In the genomic region with DNA sequence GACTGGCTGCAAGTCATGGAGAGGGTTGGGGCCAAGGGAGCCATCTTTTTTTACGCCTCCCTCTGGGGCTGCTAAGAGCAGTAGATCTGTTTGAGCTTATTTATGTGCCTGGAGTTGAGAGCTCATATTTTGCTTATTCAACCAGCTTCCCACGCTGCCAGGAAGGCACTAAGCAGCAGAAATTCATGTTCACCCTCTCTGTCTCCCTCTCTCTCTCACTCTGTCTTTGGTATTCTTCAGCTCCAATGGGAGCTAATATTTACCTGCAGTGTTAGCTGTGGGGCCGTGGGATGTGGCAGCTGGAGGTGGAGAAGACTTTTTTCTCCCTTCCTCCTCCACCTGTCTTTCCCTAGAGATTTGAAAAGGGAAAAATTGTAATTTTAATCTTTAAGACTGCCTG, we compare ENCODE assay signal across 37 cellular contexts. TPM values are rescaled to one million over a fixed set of nuclear protein-coding genes. Genes with fewer than 3 reads are reported as not detected.
"Had no signal": no experiment of that assay in that cellular context is flagged by ENCODE, and none has a peak within 500 bp of the region (broad histone marks: within the 10 kb centered on the region; RNA-seq: fewer than 3 reads in every experiment).

No MANE protein-coding gene starts in this region.

- H3K27me3 Mint-ChIP-seq: activated CD8-positive, alpha-beta T cell treated with anti-CD3 and anti-CD28 coated beads for 36 hours had no signal

- H3K27ac ChIP-seq: adrenal gland, body of pancreas, brain microvascular endothelial cell, breast epithelium, VCaP had no signal

- H3K36me3 Mint-ChIP-seq: activated CD4-positive, alpha-beta memory T cell treated with anti-CD3 and anti-CD28 coated beads for 36 hours; activated naive CD8-positive, alpha-beta T cell treated with anti-CD3 and anti-CD28 coated beads for 36 hours had no signal

- DNase-seq: activated B cell treated with CpG ODN at 0.5 μM for 24 hours; activated CD4-positive, alpha-beta memory T cell treated with anti-CD3 and anti-CD28 coated beads for 36 hours; activated CD4-positive, alpha-beta T cell treated with anti-CD3 and anti-CD28 coated beads for 4 hours; activated CD4-positive, alpha-beta T cell treated with anti-CD3 and anti-CD28 coated beads, Interleukin-2, amount 10 ng/mL, durations not matched to agents 24 days and 14 days; activated CD4-positive, alpha-beta T cell treated with anti-CD3 and anti-CD28 coated beads, Interleukin-2, amount 50 U/mL, for 1 hour; activated CD4-positive, alpha-beta T cell treated with anti-CD3 and anti-CD28 coated beads, Interleukin-2, amount 50 U/mL, for 4 hours; activated CD4-positive, CD25-positive, alpha-beta regulatory T cell treated with anti-CD3 and anti-CD28 coated beads, Interleukin-2, amount 50 U/mL, for 72 hours; activated CD8-positive, alpha-beta memory T cell treated with anti-CD3 and anti-CD28 coated beads, Interleukin-2, amount 50 U/mL, for 4 hours; activated CD8-positive, alpha-beta T cell treated with anti-CD3 and anti-CD28 coated beads for 36 hours; activated effector memory CD4-positive, alpha-beta T cell treated with anti-CD3 and anti-CD28 coated beads, Interleukin-2, amount 50 U/mL, for 16 hours; activated gamma-delta T cell treated with Interleukin-2 at 50 U/mL for 16 hours; activated naive CD4-positive, alpha-beta T cell; activated naive CD4-positive, alpha-beta T cell treated with anti-CD3 and anti-CD28 coated beads for 36 hours; activated naive CD4-positive, alpha-beta T cell treated with anti-CD3 and anti-CD28 coated beads, Interleukin-2, amount 50 U/mL, for 16 hours; activated naive CD8-positive, alpha-beta T cell treated with anti-CD3 and anti-CD28 coated beads for 36 hours; activated T-cell treated with anti-CD3 and anti-CD28 coated beads for 4 hours; activated T-cell treated with anti-CD3 and anti-CD28 coated beads, Interleukin-2, amount 50 U/mL, for 1 hour; activated T-cell treated with anti-CD3 and anti-CD28 coated beads, Interleukin-2, amount 50 U/mL, for 4 hours; activated T-cell treated with anti-CD3 and anti-CD28 coated beads, Interleukin-2, amount 50 U/mL, for 72 hours; adrenal gland; amniotic stem cell; aorta; body of pancreas; brain microvascular endothelial cell; cerebellar nuclear complex; T-helper 1 cell; T-helper 2 cell; T-helper 9 cell had no signal

- H3K27ac Mint-ChIP-seq: activated B cell treated with CpG ODN at 0.5 μM for 24 hours; activated CD4-positive, alpha-beta memory T cell treated with anti-CD3 and anti-CD28 coated beads for 36 hours; activated CD4-positive, alpha-beta T cell treated with anti-CD3 and anti-CD28 coated beads, Interleukin-2, amount 10 ng/mL, durations not matched to agents 24 days and 14 days; activated CD8-positive, alpha-beta T cell treated with anti-CD3 and anti-CD28 coated beads for 36 hours; activated naive CD4-positive, alpha-beta T cell treated with anti-CD3 and anti-CD28 coated beads for 36 hours; activated naive CD4-positive, alpha-beta T cell treated with anti-CD3 and anti-CD28 coated beads, Interleukin-2, amount 50 U/mL, for 72 hours; activated naive CD8-positive, alpha-beta T cell treated with anti-CD3 and anti-CD28 coated beads for 36 hours; activated T-cell treated with anti-CD3 and anti-CD28 coated beads, Interleukin-2, amount 50 U/mL, for 72 hours; activated T-helper 1 cell treated with anti-CD3 and anti-CD28 coated beads, Interleukin-12 subunit alpha, Interleukin-12 subunit beta, Interleukin-2, Interleukin-4 antibody, amounts not matched to agents 30 ng/mL and 10 ng/mL and 1 ng/mL, durations not matched to agents 14 hours and 24 hours and 36 hours; activated T-helper 17 cell treated with anti-CD3 and anti-CD28 coated beads, Interleukin-2, amount 50 U/mL, for 72 hours; T-helper 1 cell treated with Interleukin-12 subunit alpha and Interleukin-12 subunit beta and Interleukin-4 antibody, amounts not matched to agents 30 μg/mL and 1 μg/mL, for 36 hours; T-helper 2 cell treated with Interferon-gamma antibody and Interleukin-4, amounts not matched to agents 5 μg/mL and 100 μg/mL, for 36 hours had no signal

- H3K4me3 Mint-ChIP-seq: activated B cell treated with CpG ODN at 0.5 μM for 24 hours; activated CD4-positive, alpha-beta memory T cell treated with anti-CD3 and anti-CD28 coated beads for 36 hours; activated CD4-positive, alpha-beta T cell treated with anti-CD3 and anti-CD28 coated beads, Interleukin-2, amount 10 ng/mL, durations not matched to agents 24 days and 14 days; activated CD8-positive, alpha-beta T cell treated with anti-CD3 and anti-CD28 coated beads for 36 hours; activated naive CD4-positive, alpha-beta T cell treated with anti-CD3 and anti-CD28 coated beads for 36 hours; activated naive CD8-positive, alpha-beta T cell treated with anti-CD3 and anti-CD28 coated beads for 36 hours; activated T-cell treated with anti-CD3 and anti-CD28 coated beads, Interleukin-2, amount 50 U/mL, for 4 hours; activated T-cell treated with anti-CD3 and anti-CD28 coated beads, Interleukin-2, amount 50 U/mL, for 72 hours; activated T-helper 1 cell treated with anti-CD3 and anti-CD28 coated beads, Interleukin-12 subunit alpha, Interleukin-12 subunit beta, Interleukin-2, Interleukin-4 antibody, amounts not matched to agents 30 ng/mL and 10 ng/mL and 1 ng/mL, durations not matched to agents 14 hours and 24 hours and 36 hours; activated T-helper 17 cell treated with anti-CD3 and anti-CD28 coated beads, Interleukin-2, amount 50 U/mL, for 72 hours; central memory CD8-positive, alpha-beta T cell; T-helper 1 cell treated with Interleukin-12 subunit alpha and Interleukin-12 subunit beta and Interleukin-4 antibody, amounts not matched to agents 30 μg/mL and 1 μg/mL, for 36 hours; T-helper 2 cell treated with Interferon-gamma antibody and Interleukin-4, amounts not matched to agents 5 μg/mL and 100 μg/mL, for 36 hours had no signal

- H3K9me3 Mint-ChIP-seq: activated CD4-positive, alpha-beta T cell treated with anti-CD3 and anti-CD28 coated beads, Interleukin-2, amount 10 ng/mL, durations not matched to agents 24 days and 14 days; activated CD8-positive, alpha-beta T cell treated with anti-CD3 and anti-CD28 coated beads for 36 hours; activated naive CD4-positive, alpha-beta T cell treated with anti-CD3 and anti-CD28 coated beads for 36 hours; activated naive CD8-positive, alpha-beta T cell treated with anti-CD3 and anti-CD28 coated beads for 36 hours; activated T-helper 17 cell treated with anti-CD3 and anti-CD28 coated beads, Interleukin-2, amount 50 U/mL, for 72 hours; T-helper 1 cell treated with Interleukin-12 subunit alpha and Interleukin-12 subunit beta and Interleukin-4 antibody, amounts not matched to agents 30 μg/mL and 1 μg/mL, for 36 hours; T-helper 2 cell treated with Interferon-gamma antibody and Interleukin-4, amounts not matched to agents 5 μg/mL and 100 μg/mL, for 36 hours had no signal

- H3K4me1 Mint-ChIP-seq: activated B cell treated with CpG ODN at 0.5 μM for 24 hours; activated CD4-positive, alpha-beta T cell treated with anti-CD3 and anti-CD28 coated beads, Interleukin-2, amount 10 ng/mL, durations not matched to agents 24 days and 14 days; activated naive CD8-positive, alpha-beta T cell treated with anti-CD3 and anti-CD28 coated beads for 36 hours; activated T-helper 17 cell treated with anti-CD3 and anti-CD28 coated beads, Interleukin-2, amount 50 U/mL, for 72 hours; central memory CD8-positive, alpha-beta T cell had no signal

RNA-seq across cellular contexts. Expression of gene CACNA1E, which starts 26.8 kb away (rescaled TPM):
- total RNA-seq: activated CD4-positive, alpha-beta memory T cell treated with anti-CD3 and anti-CD28 coated beads for 36 hours; activated CD4-positive, alpha-beta T cell treated with anti-CD3 and anti-CD28 coated beads, Interleukin-2, amount 10 ng/mL, durations not matched to agents 24 days and 14 days; activated CD8-positive, alpha-beta memory T cell treated with anti-CD3 and anti-CD28 coated beads for 36 hours; activated CD8-positive, alpha-beta T cell treated with anti-CD3 and anti-CD28 coated beads for 36 hours; activated naive CD4-positive, alpha-beta T cell treated with anti-CD3 and anti-CD28 coated beads for 36 hours; activated T-helper 1 cell treated with anti-CD3 and anti-CD28 coated beads, Interleukin-12 subunit alpha, Interleukin-12 subunit beta, Interleukin-2, Interleukin-4 antibody, amounts not matched to agents 30 ng/mL and 10 ng/mL and 1 ng/mL, durations not matched to agents 14 hours and 24 hours and 36 hours had no signal
- polyA plus RNA-seq: aorta had no signal
